Comparison of ENCODE assay signal across 2 cellular contexts in the genomic region with DNA sequence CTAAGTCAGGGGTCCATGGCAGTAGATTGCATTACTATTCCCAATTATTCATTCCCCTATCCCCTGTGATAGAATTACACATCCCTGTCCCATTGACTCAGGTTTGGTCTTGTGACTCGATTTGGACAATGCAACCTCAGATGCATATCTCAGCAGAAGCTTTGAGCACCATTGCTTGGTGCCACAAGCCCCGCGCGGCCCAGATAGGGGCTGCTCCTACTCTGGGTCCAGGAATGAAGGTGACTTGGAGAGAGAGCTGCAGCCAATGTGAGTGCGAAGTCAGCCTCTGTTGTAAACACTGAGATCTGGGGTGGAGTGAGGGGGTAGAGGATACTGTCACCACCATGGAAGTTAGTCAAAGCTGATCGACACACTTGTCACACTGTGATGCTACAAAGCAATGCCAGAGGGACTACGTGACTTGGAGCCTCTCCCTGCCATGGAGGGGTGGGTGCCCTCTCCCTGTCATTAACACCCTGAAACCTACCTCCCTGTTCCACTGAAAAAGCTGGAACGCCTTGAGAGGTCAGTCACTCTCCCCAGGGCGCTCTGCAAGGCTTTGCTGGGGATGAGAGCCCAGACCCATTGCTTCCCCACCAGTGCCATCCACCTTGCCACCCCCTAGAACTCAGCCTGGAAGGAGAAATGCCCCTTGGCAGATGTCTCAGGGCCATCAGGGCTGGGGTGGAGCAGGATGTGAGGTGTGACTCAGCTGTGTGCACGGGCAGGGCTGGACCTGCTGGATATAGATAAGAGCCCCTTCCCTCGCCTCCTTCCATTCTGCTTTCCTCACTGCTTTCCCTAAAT.
TF ChIP-seq lines count a peak whose summit lies in the region.

No MANE protein-coding gene starts in this region.

TF ChIP-seq in SK-N-SH, 30 proteins besides CTCF, POLR2A, EP300 and RAD21 (continued from another document):
- TF ChIP-seq REST (IDR thresholded peaks at IDR 0.05; ENCODE audit: low read depth, low read length) (no peak), EZH2phosphoT487 (IDR thresholded peaks at IDR 0.05; ENCODE audit: borderline replicate concordance, low read depth) (no peak), FOSL2 (IDR thresholded peaks at IDR 0.05; ENCODE audit: borderline replicate concordance, low read depth) (no peak), YY1 (IDR thresholded peaks at IDR 0.05; ENCODE audit: low read depth) (no peak), USF2 (IDR thresholded peaks at IDR 0.05; ENCODE audit: borderline replicate concordance, low read depth, low read length) (no peak), NFIC (IDR thresholded peaks at IDR 0.05; ENCODE audit: borderline replicate concordance) (no peak), CHD2 (IDR thresholded peaks at IDR 0.05; ENCODE audit: low read length, partially characterized antibody) (no peak), POLR2AphosphoS5 (IDR thresholded peaks at IDR 0.05; ENCODE audit: low read depth, low read length) (no peak), NRF1 (IDR thresholded peaks at IDR 0.05; ENCODE audit: low read depth, low read length) (no peak), SMC3 (IDR thresholded peaks at IDR 0.05; ENCODE audit: low read depth, low read length) (no peak)
TF ChIP-seq in SK-N-SH: peak in this region for 0.

TF ChIP-seq in SK-N-SH treated with all-trans-retinoic acid at 6 μM for 48 hours, 23 proteins besides CTCF, POLR2A, EP300 and RAD21 (continued from another document):
- TF ChIP-seq PATZ1 (CRISPR knock-in tag; IDR thresholded peaks at IDR 0.05; ENCODE audit: borderline replicate concordance) (no peak), RARB (CRISPR knock-in tag; IDR thresholded peaks at IDR 0.05) (no peak), GLIS3 (CRISPR knock-in tag; IDR thresholded peaks at IDR 0.05) (no peak), ESRRG (CRISPR knock-in tag; IDR thresholded peaks at IDR 0.05) (no peak), BACH2 (CRISPR knock-in tag; IDR thresholded peaks at IDR 0.05; ENCODE audit: borderline replicate concordance) (no peak), TCF4 (CRISPR knock-in tag; IDR thresholded peaks at IDR 0.05; ENCODE audit: borderline replicate concordance) (no peak), ARNTL (CRISPR knock-in tag; IDR thresholded peaks at IDR 0.05; ENCODE audit: borderline replicate concordance, low read depth) (no peak), ZNF70 (CRISPR knock-in tag; IDR thresholded peaks at IDR 0.05) (no peak), ZNF565 (CRISPR knock-in tag; conservative IDR thresholded peaks at IDR 0.05; ENCODE audit: low read depth) (no peak), ZNF8 (CRISPR knock-in tag; IDR thresholded peaks at IDR 0.05) (no peak), PPARA (CRISPR knock-in tag; IDR thresholded peaks at IDR 0.05; ENCODE audit: borderline replicate concordance) (no peak)
